Comparison of ENCODE assay signal across 8 cellular contexts in genomic region chr9:36189978-36190377, GRCh38. TPM values are rescaled to one million over a fixed set of nuclear protein-coding genes. Genes with fewer than 3 reads are reported as not detected.
DNase-seq lines count a peak whose midpoint lies in the region; ATAC-seq and TF ChIP-seq lines count a peak whose summit lies in the region.

No MANE protein-coding gene starts in this region.

- no peak for TF ChIP-seq CTCF in CD4-positive, alpha-beta T cell (IDR thresholded peaks at IDR 0.05)
- TF ChIP-seq CTCF in nephron (IDR thresholded peaks at IDR 0.05; ENCODE audit: unreplicated experiment in 3 of 3) (no peak), GM13976 (IDR thresholded peaks at IDR 0.05; ENCODE audit: borderline replicate concordance, control extremely low read depth, extremely low read depth, insufficient read depth, missing control alignments) (no peak)

- H3K36me3 ChIP-seq in MG63 = peaks cover 42% of the 10 kb centered on the region

- no peaks in the 10 kb centered on the region for H3K9me3 Mint-ChIP-seq in CD4-positive, alpha-beta T cell
- no peaks in the 10 kb centered on the region for H3K9me3 Mint-ChIP-seq in nephron

- in situ Hi-C loops in GM13976 (cut with MboI; ENCODE audit: low sequenced_read_pairs, unreplicated experiment) = no loop called here

- CTCF ChIA-PET in CD4-positive, alpha-beta T cell (lab: Charles Lee) = interaction anchor here (0.8 to 3.4 kb wide), 11 partner anchors 11 to 539 kb away, joined by 3 to 20 read pairs (median 5); partner anchors contain the start of gene GLIPR2

- H3K27ac ChIP-seq in CD4-positive, alpha-beta T cell (ENCODE audit: low read depth, low read length) = no peak overlapping the region

- POLR2A ChIA-PET in CD4-positive, alpha-beta T cell (lab: Charles Lee) = interaction anchor here (0.6 to 3.0 kb wide), 26 partner anchors 8 to 1402 kb away, joined by 3 to 17 read pairs (median 4); partner anchors contain the start of genes CREB3, GLIPR2, GNE and RNF38

- no peaks in the 10 kb centered on the region for H3K27me3 ChIP-seq in CD4-positive, alpha-beta T cell (ENCODE audit: control insufficient read depth, insufficient read depth, low read length)
- no peaks in the 10 kb centered on the region for H3K27me3 ChIP-seq in MG63

- ATAC-seq in CD4-positive, alpha-beta T cell (ENCODE audit: poor library complexity) = no peak
- no peak for ATAC-seq in HG03097 (IDR thresholded peaks at IDR 0.05; ENCODE audit: low FRiP score, unreplicated experiment)

- peaks cover 15% of the 10 kb centered on the region for H3K36me3 Mint-ChIP-seq in CD4-positive, alpha-beta T cell (ENCODE audit: low read depth)
- H3K36me3 Mint-ChIP-seq in nephron (ENCODE audit: low read depth) = peaks cover 13% of the 10 kb centered on the region

- intact Hi-C loops in CD4-positive, alpha-beta T cell (cut with DNase I, micrococcal nuclease) = loop anchor here (1.0 to 5.0 kb wide), 7 partner anchors 54 to 382 kb away; partner anchors contain the start of genes GNE (in 2 of the 2), GLIPR2 (in 1 of the 2), MELK (in 1 of the 2) and RNF38 (in 1 of the 2)

- H3K9me3 ChIP-seq in CD4-positive, alpha-beta T cell (ENCODE audit: control insufficient read depth, low read length) = no peaks in the 10 kb centered on the region
- H3K9me3 ChIP-seq in MG63 = no peaks in the 10 kb centered on the region; the same call in 1 of the 2 replicates

- peaks cover 43% of the 10 kb centered on the region for H3K4me1 Mint-ChIP-seq in CD4-positive, alpha-beta T cell (ENCODE audit: low read depth)
- H3K4me1 Mint-ChIP-seq in nephron = peaks cover 38% of the 10 kb centered on the region

- no peak for DNase-seq in CD4-positive, alpha-beta T cell
- DNase-seq in MG63 (no peak), dermis blood vessel endothelial cell (peak; percentile 47), NCI-H345 (lab: John Stamatoyannopoulos, UW) (no peak), GM13976 (ENCODE audit: low spot score) (no peak), DMS114 treated with DMSO at 0.1 percent for 48 hours (lab: John Stamatoyannopoulos, UW; ENCODE audit: unreplicated experiment) (no peak)

- peak overlapping the region; percentile 81 for H3K27ac Mint-ChIP-seq in CD4-positive, alpha-beta T cell
- H3K27ac Mint-ChIP-seq in nephron = peak overlapping the region; percentile 64 to 97 (median 93)

- H3K4me3 Mint-ChIP-seq in CD4-positive, alpha-beta T cell = peak overlapping the region; percentile 93
- H3K4me3 Mint-ChIP-seq in nephron = peak overlapping the region; percentile 88 to 94 (median 90)

- H3K27me3 Mint-ChIP-seq in CD4-positive, alpha-beta T cell = no peaks in the 10 kb centered on the region
- no peaks in the 10 kb centered on the region for H3K27me3 Mint-ChIP-seq in nephron (ENCODE audit: low read depth)

- peak overlapping the region; percentile 97 for H3K4me3 ChIP-seq in MG63

RNA-seq across cellular contexts. Expression of gene CLTA, which starts 0.7 kb away (rescaled TPM):
- total RNA-seq in CD4-positive, alpha-beta T cell = 10 to 100 TPM; 32.0 to 32.8 TPM
- 1,843 and 1,874 TPM in 2 replicates for total RNA-seq in MG63 (2014; rRNA removed; shearing (Covaris generic); ENCODE audit: low replicate concordance)
- 338 and 359 TPM in 2 replicates for total RNA-seq in dermis blood vessel endothelial cell

RNA-seq across cellular contexts. Expression of gene CCIN, which starts 20.8 kb away (rescaled TPM):
- under 1 TPM; 0.22 to 0.36 TPM for total RNA-seq in CD4-positive, alpha-beta T cell
- 0.36 TPM in 1 of 2 replicates, not detected in the other for total RNA-seq in MG63 (2014; rRNA removed; shearing (Covaris generic); ENCODE audit: low replicate concordance)
- under 0.01 and 0.19 TPM in 2 replicates for total RNA-seq in dermis blood vessel endothelial cell

RNA-seq across cellular contexts. Expression of gene GLIPR2, which starts 53.4 kb away (rescaled TPM):
- total RNA-seq in CD4-positive, alpha-beta T cell = 10 to 100 TPM; 13.6 to 13.7 TPM
- 17.1 and 20.3 TPM in 2 replicates for total RNA-seq in MG63 (2014; rRNA removed; shearing (Covaris generic); ENCODE audit: low replicate concordance)
- 32.4 and 45.6 TPM in 2 replicates for total RNA-seq in dermis blood vessel endothelial cell

Comparison
In these comparisons a context has a peak if more than half of its experiments do, and no peak if none do; other contexts are left out.
1. RNA of gene CLTA, which starts 0.7 kb away (total RNA-seq): 1,843 to 1,874 TPM in MG63 and 338 to 359 TPM in dermis blood vessel endothelial cell; 32.0 to 32.8 TPM in CD4-positive, alpha-beta T cell; every median in the first group is over 10 times any median in the second.